ENCODE assay signal across 8 cellular contexts in genomic region chr1:209850342-209850979, GRCh38. TPM values are rescaled to one million over a fixed set of nuclear protein-coding genes. Genes with fewer than 3 reads are reported as not detected.
DNase-seq lines count a peak whose midpoint lies in the region; ATAC-seq lines count a peak whose summit lies in the region.

No MANE protein-coding gene starts in this region.

- peaks cover 2% of the 10 kb centered on the region for H3K4me1 Mint-ChIP-seq in activated CD4-positive, alpha-beta T cell treated with anti-CD3 and anti-CD28 coated beads for 36 hours
- H3K4me1 Mint-ChIP-seq in activated CD4-positive, alpha-beta T cell treated with anti-CD3 and anti-CD28 coated beads, Interleukin-2, amount 10 ng/mL, durations not matched to agents 24 days and 14 days, result peaks cover 8% of the 10 kb centered on the region
- H3K4me1 Mint-ChIP-seq in activated T-cell treated with anti-CD3 and anti-CD28 coated beads, Interleukin-2, amount 50 U/mL, for 24 hours (ENCODE audit: low read depth), result peaks cover 8% of the 10 kb centered on the region

- no peaks in the 10 kb centered on the region for H3K27me3 Mint-ChIP-seq in activated CD4-positive, alpha-beta T cell treated with anti-CD3 and anti-CD28 coated beads for 36 hours
- no peaks in the 10 kb centered on the region for H3K27me3 Mint-ChIP-seq in activated CD4-positive, alpha-beta T cell treated with anti-CD3 and anti-CD28 coated beads, Interleukin-2, amount 10 ng/mL, durations not matched to agents 24 days and 14 days
- H3K27me3 Mint-ChIP-seq in activated T-cell treated with anti-CD3 and anti-CD28 coated beads, Interleukin-2, amount 50 U/mL, for 24 hours, result no peaks in the 10 kb centered on the region

- CTCF ChIA-PET in activated CD4-positive, alpha-beta T cell treated with anti-CD3 and anti-CD28 coated beads for 36 hours (lab: Charles Lee), result interaction anchor here (0.6 to 3.0 kb wide), 10 partner anchors 10 to 266 kb away, joined by 3 to 14 read pairs (median 4); no protein-coding TSS in a partner anchor

- no peak overlapping the region for H3K27ac Mint-ChIP-seq in activated CD4-positive, alpha-beta T cell treated with anti-CD3 and anti-CD28 coated beads for 36 hours
- no peak overlapping the region for H3K27ac Mint-ChIP-seq in activated CD4-positive, alpha-beta T cell treated with anti-CD3 and anti-CD28 coated beads, Interleukin-2, amount 10 ng/mL, durations not matched to agents 24 days and 14 days
- H3K27ac Mint-ChIP-seq in activated T-cell treated with anti-CD3 and anti-CD28 coated beads, Interleukin-2, amount 50 U/mL, for 24 hours, result peak overlapping the region; percentile 72

- H3K36me3 Mint-ChIP-seq in activated CD4-positive, alpha-beta T cell treated with anti-CD3 and anti-CD28 coated beads for 36 hours (ENCODE audit: low read depth), result peaks cover 34% of the 10 kb centered on the region
- peaks cover 51% of the 10 kb centered on the region for H3K36me3 Mint-ChIP-seq in activated CD4-positive, alpha-beta T cell treated with anti-CD3 and anti-CD28 coated beads, Interleukin-2, amount 10 ng/mL, durations not matched to agents 24 days and 14 days (ENCODE audit: low read depth)
- peaks cover 92% of the 10 kb centered on the region for H3K36me3 Mint-ChIP-seq in activated T-cell treated with anti-CD3 and anti-CD28 coated beads, Interleukin-2, amount 50 U/mL, for 24 hours (ENCODE audit: low read depth)

- intact Hi-C loops in activated CD4-positive, alpha-beta T cell treated with anti-CD3 and anti-CD28 coated beads for 36 hours (cut with DNase I, micrococcal nuclease), result no loop called here
- intact Hi-C loops in activated CD4-positive, alpha-beta T cell treated with anti-CD3 and anti-CD28 coated beads, Interleukin-2, amount 10 ng/mL, durations not matched to agents 24 days and 14 days (cut with micrococcal nuclease), result no loop called here
- intact Hi-C loops in head of caudate nucleus (cut with DNase I), result no loop called here

- ATAC-seq in activated CD4-positive, alpha-beta T cell treated with anti-CD3 and anti-CD28 coated beads for 36 hours, result peak; percentile 61
- ATAC-seq in HG02938 (IDR thresholded peaks at IDR 0.05; ENCODE audit: unreplicated experiment), result peak; percentile 67

- no peaks in the 10 kb centered on the region for H3K9me3 Mint-ChIP-seq in activated CD4-positive, alpha-beta T cell treated with anti-CD3 and anti-CD28 coated beads for 36 hours (ENCODE audit: low read depth)
- no peaks in the 10 kb centered on the region for H3K9me3 Mint-ChIP-seq in activated CD4-positive, alpha-beta T cell treated with anti-CD3 and anti-CD28 coated beads, Interleukin-2, amount 10 ng/mL, durations not matched to agents 24 days and 14 days
- H3K9me3 Mint-ChIP-seq in activated T-cell treated with anti-CD3 and anti-CD28 coated beads, Interleukin-2, amount 50 U/mL, for 24 hours, result no peaks in the 10 kb centered on the region

- H3K4me3 Mint-ChIP-seq in activated CD4-positive, alpha-beta T cell treated with anti-CD3 and anti-CD28 coated beads for 36 hours, result no peak overlapping the region
- H3K4me3 Mint-ChIP-seq in activated CD4-positive, alpha-beta T cell treated with anti-CD3 and anti-CD28 coated beads, Interleukin-2, amount 10 ng/mL, durations not matched to agents 24 days and 14 days, result no peak overlapping the region
- no peak overlapping the region for H3K4me3 Mint-ChIP-seq in activated T-cell treated with anti-CD3 and anti-CD28 coated beads, Interleukin-2, amount 50 U/mL, for 24 hours

- DNase-seq in activated CD4-positive, alpha-beta T cell treated with anti-CD3 and anti-CD28 coated beads for 36 hours, result peak; percentile 69
- no peak for DNase-seq in activated CD4-positive, alpha-beta T cell treated with anti-CD3 and anti-CD28 coated beads, Interleukin-2, amount 10 ng/mL, durations not matched to agents 24 days and 14 days
- DNase-seq in NCI-H2227 treated with DMSO at 0.1 percent for 48 hours (lab: John Stamatoyannopoulos, UW) (peak; percentile 54), head of caudate nucleus (peak; percentile 62 to 90 (median 83)), NCI-H226 (no peak)
- DNase-seq in activated T-cell treated with anti-CD3 and anti-CD28 coated beads, Interleukin-2, amount 50 U/mL, for 24 hours, result peak; percentile 56
- DNase-seq in stimulated activated CD4-positive, alpha-beta T cell treated with anti-CD3 and anti-CD28 coated beads, Interleukin-15, amount 100 ng/mL, for 24 hours, result peak; percentile 56

- POLR2A ChIA-PET in activated CD4-positive, alpha-beta T cell treated with anti-CD3 and anti-CD28 coated beads for 36 hours (lab: Charles Lee), result interaction anchor here (0.6 kb wide), 1 partner anchor 34 kb away, joined by 3 read pairs; no protein-coding TSS in a partner anchor

RNA-seq across cellular contexts. Expression of gene UTP25, which starts 22.7 kb away (rescaled TPM):
- 10 to 100 TPM in 1 of 2 experiments, 1 to 10 TPM in 1; 9.4 to 10.4 TPM for total RNA-seq in activated CD4-positive, alpha-beta T cell treated with anti-CD3 and anti-CD28 coated beads for 36 hours
- total RNA-seq in activated CD4-positive, alpha-beta T cell treated with anti-CD3 and anti-CD28 coated beads, Interleukin-2, amount 10 ng/mL, durations not matched to agents 24 days and 14 days, result 17.2 and 17.6 TPM in 2 replicates

RNA-seq across cellular contexts. Expression of gene IRF6, which starts 44.5 kb away (rescaled TPM):
- total RNA-seq in activated CD4-positive, alpha-beta T cell treated with anti-CD3 and anti-CD28 coated beads for 36 hours, result under 1 TPM; 0.11 to 0.14 TPM
- 0.07 TPM in 1 of 2 replicates, not detected in the other for total RNA-seq in activated CD4-positive, alpha-beta T cell treated with anti-CD3 and anti-CD28 coated beads, Interleukin-2, amount 10 ng/mL, durations not matched to agents 24 days and 14 days

Comparison
In these comparisons a context has a peak if more than half of its experiments do, and no peak if none do; other contexts are left out.
1. DNase-seq: peak in activated CD4-positive, alpha-beta T cell treated with anti-CD3 and anti-CD28 coated beads for 36 hours (single experiment), NCI-H2227 treated with DMSO at 0.1 percent for 48 hours (single experiment), activated T-cell treated with anti-CD3 and anti-CD28 coated beads, Interleukin-2, amount 50 U/mL, for 24 hours (single experiment), head of caudate nucleus (42 of 42) and stimulated activated CD4-positive, alpha-beta T cell treated with anti-CD3 and anti-CD28 coated beads, Interleukin-15, amount 100 ng/mL, for 24 hours (single experiment); none in activated CD4-positive, alpha-beta T cell treated with anti-CD3 and anti-CD28 coated beads, Interleukin-2, amount 10 ng/mL, durations not matched to agents 24 days and 14 days (single experiment) and NCI-H226 (single experiment).